25 cellular contexts compared by ENCODE assay signal in genomic region chr7:117445206-117445605, GRCh38. TPM values are rescaled to one million over a fixed set of nuclear protein-coding genes. Genes with fewer than 3 reads are reported as not detected.
DNase-seq lines count a peak whose midpoint lies in the region; ATAC-seq, FAIRE-seq and TF ChIP-seq lines count a peak whose summit lies in the region.
"Had no signal": no experiment of that assay in that cellular context is flagged by ENCODE, and none has a peak within 500 bp of the region (broad histone marks: within the 10 kb centered on the region; RNA-seq: fewer than 3 reads in every experiment).

No MANE protein-coding gene starts in this region.

- H3K36me3 ChIP-seq in bronchial epithelial cell (ENCODE audit: control insufficient read depth, insufficient read depth, low read length) (no peaks in the 10 kb centered on the region), upper lobe of right lung (no peaks in the 10 kb centered on the region)

- no peak overlapping the region for H3K27ac Mint-ChIP-seq in progenitor cell of endocrine pancreas
- H3K27ac Mint-ChIP-seq: activated naive CD8-positive, alpha-beta T cell; H9; memory B cell; naive B cell; WTC11 had no signal

- no peaks in the 10 kb centered on the region for H3K9me3 ChIP-seq in upper lobe of right lung

- peaks cover 2% of the 10 kb centered on the region for H3K4me1 Mint-ChIP-seq in progenitor cell of endocrine pancreas (ENCODE audit: low read depth)
- H3K4me1 Mint-ChIP-seq: H9, memory B cell, naive B cell, WTC11 had no signal

- H3K4me1 ChIP-seq in upper lobe of right lung = no peaks in the 10 kb centered on the region

- H3K27me3 Mint-ChIP-seq in progenitor cell of endocrine pancreas = no peaks in the 10 kb centered on the region

- DNase-seq in LoVo (ENCODE audit: low spot score) (peak; percentile 23), bronchial epithelial cell (ENCODE audit: low read depth) (peak; percentile 72), iris pigment epithelial cell (ENCODE audit: low read depth) (peak; percentile 38), upper lobe of right lung (no peak), SHP77 treated with DMSO at 0.1 percent for 48 hours (lab: John Stamatoyannopoulos, UW) (no peak), progenitor cell of endocrine pancreas (ENCODE audit: low spot score, unreplicated experiment) (no peak)
- DNase-seq: cortex of kidney; H9; hippocampal formation; naive B cell; NCI-H146; NCI-H524; right cardiac atrium; RPMI8226; stimulated activated CD4-positive, alpha-beta T cell treated with anti-CD3 and anti-CD28 coated beads, Interleukin-15, amount 100 ng/mL, for 24 hours; stimulated activated CD8-positive, alpha-beta memory T cell treated with anti-CD3 and anti-CD28 coated beads, Interleukin-4, amount 100 ng/mL, for 48 hours; T-helper 9 cell had no signal

- H3K27me3 ChIP-seq in bronchial epithelial cell (ENCODE audit: control insufficient read depth, insufficient read depth, low read length) = no peaks in the 10 kb centered on the region
- no peaks in the 10 kb centered on the region for H3K27me3 ChIP-seq in upper lobe of right lung

- FAIRE-seq in bronchial epithelial cell (lab: Jason Lieb, UNC) = no peak
- FAIRE-seq: endometrium, islet of Langerhans had no signal

- H3K4me3 ChIP-seq in bronchial epithelial cell (ENCODE audit: low read depth, low read length) = no peak overlapping the region
- H3K4me3 ChIP-seq in upper lobe of right lung = no peak overlapping the region

- no peak for TF ChIP-seq CTCF in bronchial epithelial cell (IDR thresholded peaks at IDR 0.05; ENCODE audit: insufficient read depth, low read length, severe bottlenecking)
- TF ChIP-seq CTCF in upper lobe of right lung (IDR thresholded peaks at IDR 0.05) = no peak
- TF ChIP-seq CTCF in progenitor cell of endocrine pancreas (IDR thresholded peaks at IDR 0.05; ENCODE audit: unreplicated experiment) = no peak

- H3K27ac ChIP-seq in upper lobe of right lung = no peak overlapping the region

- no peaks in the 10 kb centered on the region for H3K36me3 Mint-ChIP-seq in progenitor cell of endocrine pancreas (ENCODE audit: insufficient read depth)
- H3K36me3 Mint-ChIP-seq: activated naive CD8-positive, alpha-beta T cell had no signal

- peaks cover 4% of the 10 kb centered on the region for H3K9me3 Mint-ChIP-seq in progenitor cell of endocrine pancreas (ENCODE audit: low read depth)

- ATAC-seq in upper lobe of right lung (peak; percentile 54), HG02759 (IDR thresholded peaks at IDR 0.05; ENCODE audit: unreplicated experiment) (no peak)
- ATAC-seq: right cardiac atrium, WTC11 had no signal

- H3K4me3 Mint-ChIP-seq in progenitor cell of endocrine pancreas (ENCODE audit: low read depth) = no peak overlapping the region
- H3K4me3 Mint-ChIP-seq: activated naive CD8-positive, alpha-beta T cell; H9; memory B cell; naive B cell; WTC11 had no signal

- intact Hi-C loops in upper lobe of right lung (cut with DNase I) = no loop called here

RNA-seq across cellular contexts. Expression of gene ASZ1, which starts 17.9 kb away (rescaled TPM):
- total RNA-seq in bronchial epithelial cell = not detected in 2 replicates
- not detected for total RNA-seq in upper lobe of right lung
- not detected in 2 replicates for total RNA-seq in progenitor cell of endocrine pancreas
- total RNA-seq: H9, osteoblast, right cardiac atrium, ureter, WTC11 had no signal

RNA-seq across cellular contexts. Expression of gene CFTR, which starts 34.6 kb away (rescaled TPM):
- total RNA-seq in bronchial epithelial cell (under 0.01 and 0.13 TPM in 2 replicates), upper lobe of right lung (28.0 TPM), progenitor cell of endocrine pancreas (6.6 and 9.0 TPM in 2 replicates)
- total RNA-seq: osteoblast had no signal

Comparison
In these comparisons a context has a peak if more than half of its experiments do, and no peak if none do; other contexts are left out.
1. DNase-seq: peak in LoVo (single experiment), bronchial epithelial cell (single experiment) and iris pigment epithelial cell (single experiment); none in upper lobe of right lung (single experiment), SHP77 treated with DMSO at 0.1 percent for 48 hours (single experiment) and progenitor cell of endocrine pancreas (single experiment).